ENCODE assay signal across 22 cellular contexts in the genomic region with DNA sequence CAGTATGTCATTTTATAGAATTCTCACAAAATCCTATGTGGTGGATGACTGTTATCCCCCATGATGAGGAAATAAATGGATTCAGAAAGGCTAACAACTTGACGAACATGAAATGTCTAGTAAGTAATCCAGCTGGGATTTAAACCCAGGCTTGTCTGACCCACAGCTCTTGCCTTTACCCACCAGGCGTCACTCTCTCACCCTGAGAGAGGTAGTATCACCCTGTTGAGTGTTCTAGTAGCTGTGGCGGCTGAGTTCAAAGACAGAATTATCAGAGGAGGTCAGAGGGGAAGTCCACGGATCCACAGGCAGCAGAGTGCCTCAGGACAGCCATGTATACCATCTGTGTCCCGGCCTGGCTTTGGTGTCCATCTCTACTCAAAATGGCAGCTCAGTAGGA.
DNase-seq lines count a peak whose midpoint lies in the region; ATAC-seq, FAIRE-seq and TF ChIP-seq lines count a peak whose summit lies in the region.
"Had no signal": no experiment of that assay in that cellular context is flagged by ENCODE, and none has a peak within 500 bp of the region (broad histone marks: within the 10 kb centered on the region; RNA-seq: fewer than 3 reads in every experiment).

No MANE protein-coding gene starts in this region.

- dilution Hi-C loops in IMR-90 (cut with HindIII; ENCODE audit: low sequenced_read_pairs, unreplicated experiment): no loop called here

- H3K4me3 ChIP-seq in GM12865 (ENCODE audit: low read depth, low read length) (no peak overlapping the region), IMR-90 (ENCODE audit: insufficient read depth, low read depth, low read length) (no peak overlapping the region), OCI-LY3 (ENCODE audit: low read length) (no peak overlapping the region), esophagus muscularis mucosa (no peak overlapping the region)
- H3K4me3 ChIP-seq: A549 had no signal

- H3K14ac ChIP-seq in IMR-90 (replicated peaks; ENCODE audit: low read depth, low read length): no peak overlapping the region

- no peak overlapping the region for H2BK5ac ChIP-seq in IMR-90 (ENCODE audit: low read depth, low read length, poor library complexity, severe bottlenecking)

- WGBS in IMR-90 (ENCODE audit: extremely low coverage in 2 of 2, insufficient read length in 1 of 2), 2 experiments: 50% methylated on average over 1 of the region's 5 CpGs; no CpG with 5 or more reads in 1 of the 2 experiments
- 99% methylated on average over 5 of the region's 5 CpGs for WGBS in esophagus muscularis mucosa

- no peak overlapping the region for H2BK20ac ChIP-seq in IMR-90 (ENCODE audit: low read depth, low read length)

- H3K27me3 ChIP-seq in IMR-90 (ENCODE audit: control insufficient read depth, insufficient read depth, low read length) (no peaks in the 10 kb centered on the region), OCI-LY3 (ENCODE audit: low read depth, low read length) (peaks cover 68% of the 10 kb centered on the region), esophagus muscularis mucosa (no peaks in the 10 kb centered on the region)

- peak overlapping the region; percentile 34 for H2AK9ac ChIP-seq in IMR-90 (replicated peaks; ENCODE audit: low read depth, low read length, poor library complexity)

- POLR2A ChIA-PET in IMR-90 (lab: Charles Lee; ENCODE audit: unreplicated experiment): no interaction called here

- H2AFZ ChIP-seq in IMR-90 (replicated peaks; ENCODE audit: low read length, poor library complexity) (no peak overlapping the region), OCI-LY3 (ENCODE audit: low read depth, low read length) (no peak overlapping the region)

- H3K9me1 ChIP-seq in IMR-90 (ENCODE audit: insufficient read depth, low read length): peaks cover 3% of the 10 kb centered on the region; the same call in 1 of the 2 replicates

- H3K27ac ChIP-seq in IMR-90 (ENCODE audit: insufficient read depth, low read length) (no peak overlapping the region), OCI-LY3 (ENCODE audit: low read length) (no peak overlapping the region), esophagus muscularis mucosa (replicated peaks in 1 of 4) (no peak overlapping the region)
- H3K27ac ChIP-seq: A549 had no signal

- no peak for TF ChIP-seq POLR2A in IMR-90 (IDR thresholded peaks at IDR 0.05; ENCODE audit: low read depth, low read length)
- TF ChIP-seq POLR2A in esophagus muscularis mucosa (IDR thresholded peaks at IDR 0.05; ENCODE audit: low read depth): no peak

- H4K91ac ChIP-seq in IMR-90 (ENCODE audit: insufficient read depth, low read depth, low read length): no peak overlapping the region

- TF ChIP-seq RAD21 in IMR-90 (IDR thresholded peaks at IDR 0.05; ENCODE audit: low read length): no peak

- no peak overlapping the region for H3K18ac ChIP-seq in IMR-90 (ENCODE audit: low read depth, low read length)

- TF ChIP-seq CTCF in D721Med (IDR thresholded peaks at IDR 0.05; ENCODE audit: insufficient read depth, missing control alignments) (peak; percentile 3), GM12865 (IDR thresholded peaks at IDR 0.05; ENCODE audit: insufficient read depth, low read depth, low read length, missing control alignments) (peak; percentile 41), IMR-90 (conservative IDR thresholded peaks at IDR 0.05; ENCODE audit: low read depth, low read length) (no peak), OCI-LY3 (IDR thresholded peaks at IDR 0.05; ENCODE audit: low read depth, low read length) (peak; percentile 95), esophagus muscularis mucosa (IDR thresholded peaks at IDR 0.05) (no peak), omental fat pad (IDR thresholded peaks at IDR 0.05) (no peak)

- ATAC-seq in IMR-90 (ENCODE audit: low read depth) (no peak), omental fat pad (ENCODE audit: low FRiP score) (no peak)
- ATAC-seq: A549, T-cell had no signal

- no peaks in the 10 kb centered on the region for H3K79me1 ChIP-seq in IMR-90 (ENCODE audit: low read depth in 1 of 2, low read length in 2 of 2)

- no peak overlapping the region for H3K4me2 ChIP-seq in IMR-90 (ENCODE audit: low read depth, low read length)
- peak overlapping the region; percentile 25 for H3K4me2 ChIP-seq in OCI-LY3 (ENCODE audit: low read length)
- H3K4me2 ChIP-seq: A549, SK-N-SH had no signal

- FAIRE-seq in D721Med (lab: Jason Lieb, UNC): no peak
- FAIRE-seq: A549, G401.6 had no signal

- H3K9ac ChIP-seq in IMR-90 (ENCODE audit: low read depth, low read length): no peak overlapping the region
- H3K9ac ChIP-seq in OCI-LY3 (ENCODE audit: low read length): no peak overlapping the region
- H3K9ac ChIP-seq: SK-N-SH had no signal

- H4K5ac ChIP-seq in IMR-90 (ENCODE audit: low read depth, low read length): no peak overlapping the region

- intact Hi-C loops in IMR-90 (cut with micrococcal nuclease) (no loop called here), esophagus muscularis mucosa (cut with DNase I) (no loop called here)

- BruUV-seq in IMR-90 (replicated peaks; lab: Mats Ljungman, UMichigan): no TSS peak

- H3K79me2 ChIP-seq in OCI-LY3 (ENCODE audit: low read length): no peaks in the 10 kb centered on the region

- H2AK5ac ChIP-seq in IMR-90 (ENCODE audit: low read depth, low read length): no peak overlapping the region

- no peak overlapping the region for H3K4ac ChIP-seq in IMR-90 (ENCODE audit: low read depth, low read length)

- CTCF ChIA-PET in IMR-90 (lab: Yijun Ruan, JAX): no interaction called here

- H4K8ac ChIP-seq in IMR-90 (ENCODE audit: low read depth in 2 of 2, low read length in 2 of 2): no peak overlapping the region

- H3K56ac ChIP-seq in IMR-90 (ENCODE audit: extremely low read depth, insufficient read depth, low read length): no peak overlapping the region

- H2BK15ac ChIP-seq in IMR-90 (ENCODE audit: low read depth, low read length): no peak overlapping the region

- no peak overlapping the region for H2BK120ac ChIP-seq in IMR-90 (ENCODE audit: low read depth, low read length)

- H3K9me3 ChIP-seq in IMR-90 (ENCODE audit: control insufficient read depth, insufficient read depth, low read length) (no peaks in the 10 kb centered on the region), OCI-LY3 (ENCODE audit: insufficient read depth, low read length) (no peaks in the 10 kb centered on the region), esophagus muscularis mucosa (no peaks in the 10 kb centered on the region)
- H3K9me3 ChIP-seq: A549, SK-N-SH had no signal

- H3K36me3 ChIP-seq in IMR-90 (ENCODE audit: control insufficient read depth, insufficient read depth, low read length): peaks cover 37% of the 10 kb centered on the region
- no peaks in the 10 kb centered on the region for H3K36me3 ChIP-seq in OCI-LY3 (replicated peaks; ENCODE audit: low read depth, low read length)
- peaks cover 41 to 86% (median 66%) of the 10 kb centered on the region in 4 donors for H3K36me3 ChIP-seq in esophagus muscularis mucosa

- H3K4me1 ChIP-seq in IMR-90 (ENCODE audit: control insufficient read depth, insufficient read depth, low read length) (no peaks in the 10 kb centered on the region), OCI-LY3 (ENCODE audit: low read length) (peaks cover 31% of the 10 kb centered on the region), esophagus muscularis mucosa (peaks cover 0 to 7% (median 2%) of the 10 kb centered on the region in 4 donors)

- DNase-seq in D721Med (ENCODE audit: insufficient read length, low spot score): no peak
- peak; percentile 46 for DNase-seq in GM12865 (ENCODE audit: low read depth)
- DNase-seq in IMR-90: no peak
- no peak for DNase-seq in esophagus muscularis mucosa (ENCODE audit: extremely low spot score)
- no peak for DNase-seq in retina
- no peak for DNase-seq in activated CD4-positive, alpha-beta T cell treated with anti-CD3 and anti-CD28 coated beads, Interleukin-2, amount 50 U/mL, for 48 hours
- no peak for DNase-seq in omental fat pad (ENCODE audit: low spot score)
- DNase-seq: CD8-positive, alpha-beta memory T cell; DND-41; KBM-7; MV-4-11; NCI-H1417 treated with DMSO at 0.1 percent for 48 hours; NCI-H187 treated with DMSO at 0.1 percent for 48 hours; NCI-H446; NCI-H526 treated with DMSO at 0.1 percent for 48 hours; NK-92 treated with Interleukin-12 subunit alpha and Interleukin-12 subunit beta, amount 100 ng/mL, for 24 hours; SHP77; SK-N-SH; T-cell had no signal

- in situ Hi-C loops in IMR-90 (cut with MboI; ENCODE audit: low sequenced_read_pairs): no loop called here

- H4K20me1 ChIP-seq in IMR-90 (ENCODE audit: insufficient read depth, low read length): no peaks in the 10 kb centered on the region
- H4K20me1 ChIP-seq in OCI-LY3 (ENCODE audit: insufficient read depth, low read length): 0 out of 2 replicates have a peak, but pooled peaks cover 2% of the 10 kb centered on the region

- H3K23ac ChIP-seq in IMR-90 (ENCODE audit: low read depth, low read length): no peak overlapping the region

- no peak for TF ChIP-seq EP300 in esophagus muscularis mucosa (IDR thresholded peaks at IDR 0.05)

TF ChIP-seq in IMR-90, 13 proteins besides CTCF, POLR2A, EP300 and RAD21 (continues in another document):
- TF ChIP-seq CEBPB (IDR thresholded peaks at IDR 0.05; ENCODE audit: low read depth, low read length) (no peak), SMC3 (IDR thresholded peaks at IDR 0.05; ENCODE audit: low read depth, low read length) (no peak), FOS (IDR thresholded peaks at IDR 0.05; ENCODE audit: low read depth, low read length) (no peak), BHLHE40 (IDR thresholded peaks at IDR 0.05; ENCODE audit: low read depth, low read length) (no peak), MAZ (IDR thresholded peaks at IDR 0.05; ENCODE audit: borderline replicate concordance, low read depth, low read length) (no peak), CHD1 (IDR thresholded peaks at IDR 0.05; ENCODE audit: low read depth, low read length) (no peak), NFE2L2 (IDR thresholded peaks at IDR 0.05; ENCODE audit: low read depth, low read length) (no peak), MAFK (IDR thresholded peaks at IDR 0.05; ENCODE audit: low read depth, low read length) (no peak), RFX5 (IDR thresholded peaks at IDR 0.05; ENCODE audit: low read depth, low read length) (no peak), MXI1 (IDR thresholded peaks at IDR 0.05; ENCODE audit: borderline replicate concordance, low read depth, low read length) (no peak), RCOR1 (IDR thresholded peaks at IDR 0.05; ENCODE audit: insufficient replicate concordance, low read length) (no peak)
- TF ChIP-seq, protein P1, sequence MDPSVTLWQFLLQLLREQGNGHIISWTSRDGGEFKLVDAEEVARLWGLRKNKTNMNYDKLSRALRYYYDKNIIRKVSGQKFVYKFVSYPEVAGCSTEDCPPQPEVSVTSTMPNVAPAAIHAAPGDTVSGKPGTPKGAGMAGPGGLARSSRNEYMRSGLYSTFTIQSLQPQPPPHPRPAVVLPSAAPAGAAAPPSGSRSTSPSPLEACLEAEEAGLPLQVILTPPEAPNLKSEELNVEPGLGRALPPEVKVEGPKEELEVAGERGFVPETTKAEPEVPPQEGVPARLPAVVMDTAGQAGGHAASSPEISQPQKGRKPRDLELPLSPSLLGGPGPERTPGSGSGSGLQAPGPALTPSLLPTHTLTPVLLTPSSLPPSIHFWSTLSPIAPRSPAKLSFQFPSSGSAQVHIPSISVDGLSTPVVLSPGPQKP (IDR thresholded peaks at IDR 0.05; ENCODE audit: borderline replicate concordance, low read depth, low read length): no peak

Comparison
In these comparisons a context has a peak if more than half of its experiments do, and no peak if none do; other contexts are left out.
1. CTCF ChIP-seq: peak in D721Med (single experiment), GM12865 (single experiment) and OCI-LY3 (single experiment); none in IMR-90 (single experiment), esophagus muscularis mucosa (0 of 3) and omental fat pad (0 of 3).